In the genomic region with DNA sequence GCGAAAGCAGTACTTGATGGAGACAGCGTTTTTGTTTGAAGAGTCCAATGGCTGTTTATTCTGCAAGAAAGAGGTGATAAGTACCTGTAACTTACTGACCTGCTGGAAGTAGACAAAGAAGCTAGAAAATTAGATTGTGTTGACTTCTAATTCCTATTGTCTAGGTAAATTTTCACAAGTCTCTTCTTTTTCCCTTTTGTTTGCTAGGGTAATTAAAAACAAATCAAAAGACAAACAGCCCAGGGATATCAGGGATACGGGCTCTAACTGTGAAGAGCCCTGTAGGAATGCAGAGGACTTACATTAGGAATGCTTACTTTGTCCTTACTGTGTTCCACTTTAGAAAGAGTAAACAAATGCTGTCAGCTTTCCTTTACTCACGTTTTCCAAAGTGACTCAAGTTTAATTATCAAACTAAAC, we compare ENCODE assay signal across 19 cellular contexts. TPM values are rescaled to one million over a fixed set of nuclear protein-coding genes. Genes with fewer than 3 reads are reported as not detected.
DNase-seq lines count a peak whose midpoint lies in the region; ATAC-seq, FAIRE-seq and TF ChIP-seq lines count a peak whose summit lies in the region.
"Had no signal": no experiment of that assay in that cellular context is flagged by ENCODE, and none has a peak within 500 bp of the region (broad histone marks: within the 10 kb centered on the region; RNA-seq: fewer than 3 reads in every experiment).

No MANE protein-coding gene starts in this region.

- peaks cover 33% of the 10 kb centered on the region for H3K79me2 ChIP-seq in endothelial cell of umbilical vein (ENCODE audit: control insufficient read depth, insufficient read depth, low read length)

- 68 to 75% (median 74%) methylated on average over 4 of the region's 4 CpGs for WGBS in adrenal gland, 4 donors

- TF ChIP-seq CTCF in endothelial cell of umbilical vein (IDR thresholded peaks at IDR 0.05; ENCODE audit: extremely low read depth in 1 of 2, insufficient read depth in 1 of 2, low read depth in 1 of 2, low read length in 2 of 2) (no peak), osteocyte (IDR thresholded peaks at IDR 0.05) (no peak), adrenal gland (IDR thresholded peaks at IDR 0.05) (no peak)

- no peaks in the 10 kb centered on the region for H3K27me3 ChIP-seq in endothelial cell of umbilical vein (ENCODE audit: control insufficient read depth in 2 of 2, insufficient read depth in 2 of 2, low read length in 2 of 2)
- no peaks in the 10 kb centered on the region for H3K27me3 ChIP-seq in adrenal gland
- H3K27me3 ChIP-seq: stomach had no signal

- H3K36me3 Mint-ChIP-seq in osteocyte (ENCODE audit: unreplicated experiment), result peaks cover 4% of the 10 kb centered on the region
- H3K36me3 Mint-ChIP-seq: IgD-negative memory B cell had no signal

- no peak overlapping the region for H3K4me2 ChIP-seq in endothelial cell of umbilical vein (ENCODE audit: insufficient read depth, low read length)

- no peak overlapping the region for H3K4me3 Mint-ChIP-seq in osteocyte (ENCODE audit: unreplicated experiment)
- H3K4me3 Mint-ChIP-seq: IgD-negative memory B cell, nephron, T-helper 17 cell had no signal

- H3K9ac ChIP-seq in endothelial cell of umbilical vein (replicated peaks; ENCODE audit: extremely low read depth, insufficient read depth, low read length), result no peak overlapping the region

- no peaks in the 10 kb centered on the region for H3K9me1 ChIP-seq in endothelial cell of umbilical vein (replicated peaks; ENCODE audit: control insufficient read depth, extremely low read depth, insufficient read depth, low read length)

- CTCF ChIA-PET in endothelial cell of umbilical vein (lab: Charles Lee), result interaction anchor here (1.0 to 1.6 kb wide), 4 partner anchors 16 to 86 kb away, joined by 3 to 6 read pairs (median 4); partner anchors contain the start of gene CPNE2

- no TSS peak for BruUV-seq in endothelial cell of umbilical vein (replicated peaks; lab: Mats Ljungman, UMichigan)

- H3K4me3 ChIP-seq in endothelial cell of umbilical vein (replicated peaks in 1 of 3; ENCODE audit: insufficient read depth in 1 of 3, low read depth in 1 of 3, low read length in 3 of 3), result no peak overlapping the region
- no peak overlapping the region for H3K4me3 ChIP-seq in adrenal gland
- H3K4me3 ChIP-seq: stomach had no signal

- TF ChIP-seq POLR2A in endothelial cell of umbilical vein (IDR thresholded peaks at IDR 0.05; ENCODE audit: low read depth, low read length), result no peak
- TF ChIP-seq POLR2A in adrenal gland (IDR thresholded peaks at IDR 0.05), result no peak

- ATAC-seq in HG02973 (IDR thresholded peaks at IDR 0.05; ENCODE audit: unreplicated experiment), result no peak
- ATAC-seq: activated CD4-positive, CD25-positive, alpha-beta regulatory T cell treated with anti-CD3 and anti-CD28 coated beads, Interleukin-2, amount 50 U/mL, for 24 hours; Right ventricle myocardium inferior; T-helper 17 cell had no signal

- no peaks in the 10 kb centered on the region for H3K27me3 Mint-ChIP-seq in osteocyte (ENCODE audit: unreplicated experiment)
- H3K27me3 Mint-ChIP-seq: IgD-negative memory B cell, T-helper 17 cell had no signal

- H2AFZ ChIP-seq in endothelial cell of umbilical vein (ENCODE audit: low read depth, low read length), result no peak overlapping the region

- POLR2A ChIA-PET in endothelial cell of umbilical vein (lab: Charles Lee), result no interaction called here

- DNase-seq in AG08396 (ENCODE audit: low spot score), result peak; percentile 62
- peak; percentile 13 for DNase-seq in NCI-H69 (lab: John Stamatoyannopoulos, UW)
- DNase-seq in endothelial cell of umbilical vein (ENCODE audit: low read depth, low spot score), result peak; percentile 35
- DNase-seq in osteocyte (ENCODE audit: extremely low spot score, unreplicated experiment), result no peak
- no peak for DNase-seq in LoVo (ENCODE audit: low spot score)
- DNase-seq in NCI-H2227 (lab: John Stamatoyannopoulos, UW; ENCODE audit: unreplicated experiment), result no peak
- no peak for DNase-seq in adrenal gland
- DNase-seq: AML-193, anterior cingulate cortex, MV-4-11, stomach, T-helper 17 cell had no signal

- no peaks in the 10 kb centered on the region for H3K9me3 Mint-ChIP-seq in osteocyte (ENCODE audit: unreplicated experiment)
- H3K9me3 Mint-ChIP-seq: activated T-helper 2 cell treated with anti-CD3 and anti-CD28 coated beads, Interferon-gamma antibody, Interleukin-2, Interleukin-4, amounts not matched to agents 10 μg/mL and 5 μg/mL and 100 μg/mL, durations not matched to agents 14 hours and 24 hours and 36 hours; IgD-negative memory B cell; nephron had no signal

- peak overlapping the region; percentile 63 for H3K27ac Mint-ChIP-seq in osteocyte (ENCODE audit: unreplicated experiment)
- H3K27ac Mint-ChIP-seq: activated T-helper 2 cell treated with anti-CD3 and anti-CD28 coated beads, Interferon-gamma antibody, Interleukin-2, Interleukin-4, amounts not matched to agents 10 μg/mL and 5 μg/mL and 100 μg/mL, durations not matched to agents 14 hours and 24 hours and 36 hours; IgD-negative memory B cell; T-helper 17 cell had no signal

- H3K27ac ChIP-seq in endothelial cell of umbilical vein (ENCODE audit: insufficient read depth, low read depth, low read length) (no peak overlapping the region), adrenal gland (no peak overlapping the region)
- H3K27ac ChIP-seq: stomach had no signal

- H3K9me3 ChIP-seq in endothelial cell of umbilical vein (replicated peaks; ENCODE audit: control insufficient read depth, insufficient read depth, low read length), result no peaks in the 10 kb centered on the region
- H3K9me3 ChIP-seq in adrenal gland (replicated peaks in 1 of 3), result no peaks in the 10 kb centered on the region
- H3K9me3 ChIP-seq: stomach had no signal

- H3K4me1 ChIP-seq in endothelial cell of umbilical vein (ENCODE audit: control insufficient read depth, extremely low read depth, insufficient read depth, low read length) (peaks cover 16% of the 10 kb centered on the region), adrenal gland (replicated peaks in 1 of 2) (no peaks in the 10 kb centered on the region)

- FAIRE-seq in endothelial cell of umbilical vein (lab: Jason Lieb, UNC), result no peak
- FAIRE-seq: colon had no signal

- H3K36me3 ChIP-seq in endothelial cell of umbilical vein (ENCODE audit: control insufficient read depth in 2 of 2, extremely low read depth in 1 of 2, insufficient read depth in 2 of 2, low read length in 2 of 2), result peaks cover 0 to 2% of the 10 kb centered on the region in 2 experiments
- H3K36me3 ChIP-seq in adrenal gland (replicated peaks in 1 of 2), result no peaks in the 10 kb centered on the region

- H4K20me1 ChIP-seq in endothelial cell of umbilical vein (replicated peaks; ENCODE audit: control insufficient read depth, extremely low read depth, insufficient read depth, low read length), result peaks cover 2% of the 10 kb centered on the region

- intact Hi-C loops in endothelial cell of umbilical vein (cut with micrococcal nuclease) (no loop called here), adrenal gland (cut with DNase I) (no loop called here)

- peaks cover 35% of the 10 kb centered on the region for H3K4me1 Mint-ChIP-seq in osteocyte (ENCODE audit: unreplicated experiment)

- dilution Hi-C loops in endothelial cell of umbilical vein (cut with MboI; ENCODE audit: extremely low pct_ligation_motif_present, low sequenced_read_pairs), result no loop called here

TF ChIP-seq in endothelial cell of umbilical vein, 7 proteins besides CTCF, POLR2A, EP300 and RAD21:
- no peak for TF ChIP-seq MYC (IDR thresholded peaks at IDR 0.05; ENCODE audit: low read depth, low read length)
- no peak for TF ChIP-seq GATA2 (IDR thresholded peaks at IDR 0.05; ENCODE audit: insufficient read depth, insufficient read length, low read depth, low read length)
- TF ChIP-seq POLR2AphosphoS5 (IDR thresholded peaks at IDR 0.05; ENCODE audit: insufficient read depth, low read depth, low read length), result no peak
- TF ChIP-seq FOS (IDR thresholded peaks at IDR 0.05; ENCODE audit: borderline replicate concordance, insufficient read depth, low read length), result no peak
- TF ChIP-seq, protein P1, sequence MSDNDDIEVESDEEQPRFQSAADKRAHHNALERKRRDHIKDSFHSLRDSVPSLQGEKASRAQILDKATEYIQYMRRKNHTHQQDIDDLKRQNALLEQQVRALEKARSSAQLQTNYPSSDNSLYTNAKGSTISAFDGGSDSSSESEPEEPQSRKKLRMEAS (IDR thresholded peaks at IDR 0.05; ENCODE audit: insufficient read depth, insufficient read length), result no peak

RNA-seq across cellular contexts. Expression of gene PSME3IP1, which starts 7.0 kb away (rescaled TPM):
- total RNA-seq in endothelial cell of umbilical vein, result 91.8 and 98.2 TPM in 2 replicates
- polyA plus RNA-seq in endothelial cell of umbilical vein, result 82.6 and 86.2 TPM in 2 replicates
- polyA plus RNA-seq in endothelial cell of umbilical vein (2011; cell fraction: cytosol; rRNA removed), result 77.3 and 85.4 TPM in 2 replicates
- polyA plus RNA-seq in endothelial cell of umbilical vein (2011; cell fraction: nucleus; rRNA removed), result 160 and 163 TPM in 2 replicates
- polyA plus RNA-seq in endothelial cell of umbilical vein (2012), result 74.4 and 90.7 TPM in 2 replicates
- 59.9 and 72.4 TPM in 2 replicates for polyA minus RNA-seq in endothelial cell of umbilical vein
- polyA minus RNA-seq in endothelial cell of umbilical vein (2011; cell fraction: cytosol; rRNA and poly(A)+ RNA removed), result 47.5 TPM
- 39.3 and 39.8 TPM in 2 replicates for polyA minus RNA-seq in endothelial cell of umbilical vein (2011; cell fraction: nucleus; rRNA and poly(A)+ RNA removed)
- total RNA-seq in osteocyte, result 81.2 and 83.1 TPM in 2 replicates
- 10 to 100 TPM; 32.9 to 72.8 (median 65.3) TPM for total RNA-seq in adrenal gland
- 100 to 1,000 TPM in 1 of 3 donors, 10 to 100 TPM in 2; 67.9 to 129 (median 78.6) TPM for polyA plus RNA-seq in adrenal gland

RNA-seq across cellular contexts. Expression of gene RSPRY1, which starts 7.3 kb away (rescaled TPM):
- 55.1 and 55.8 TPM in 2 replicates for total RNA-seq in endothelial cell of umbilical vein
- polyA plus RNA-seq in endothelial cell of umbilical vein, result 23.6 and 28.5 TPM in 2 replicates
- polyA plus RNA-seq in endothelial cell of umbilical vein (2011; cell fraction: cytosol; rRNA removed), result 30.7 and 34.6 TPM in 2 replicates
- 46.1 and 58.4 TPM in 2 replicates for polyA plus RNA-seq in endothelial cell of umbilical vein (2011; cell fraction: nucleus; rRNA removed)
- polyA plus RNA-seq in endothelial cell of umbilical vein (2012), result 41.6 and 50.5 TPM in 2 replicates
- 109 and 131 TPM in 2 replicates for polyA minus RNA-seq in endothelial cell of umbilical vein
- polyA minus RNA-seq in endothelial cell of umbilical vein (2011; cell fraction: cytosol; rRNA and poly(A)+ RNA removed), result 16.5 TPM
- 51.7 and 75.9 TPM in 2 replicates for polyA minus RNA-seq in endothelial cell of umbilical vein (2011; cell fraction: nucleus; rRNA and poly(A)+ RNA removed)
- total RNA-seq in osteocyte, result 49.3 and 50.8 TPM in 2 replicates
- total RNA-seq in adrenal gland, result 10 to 100 TPM; 17.3 to 36.8 (median 25.5) TPM
- polyA plus RNA-seq in adrenal gland, result 10 to 100 TPM in 1 of 3 donors, 1 to 10 TPM in 2; 7.7 to 43.5 (median 8.1) TPM

Comparison
In these comparisons a context has a peak if more than half of its experiments do, and no peak if none do; other contexts are left out.
1. DNase-seq: peak in AG08396 (single experiment), NCI-H69 (single experiment) and endothelial cell of umbilical vein (single experiment); none in osteocyte (single experiment), LoVo (single experiment), NCI-H2227 (single experiment) and adrenal gland (0 of 7).